Comparison of ENCODE assay signal across 1 cellular context in the genomic region with DNA sequence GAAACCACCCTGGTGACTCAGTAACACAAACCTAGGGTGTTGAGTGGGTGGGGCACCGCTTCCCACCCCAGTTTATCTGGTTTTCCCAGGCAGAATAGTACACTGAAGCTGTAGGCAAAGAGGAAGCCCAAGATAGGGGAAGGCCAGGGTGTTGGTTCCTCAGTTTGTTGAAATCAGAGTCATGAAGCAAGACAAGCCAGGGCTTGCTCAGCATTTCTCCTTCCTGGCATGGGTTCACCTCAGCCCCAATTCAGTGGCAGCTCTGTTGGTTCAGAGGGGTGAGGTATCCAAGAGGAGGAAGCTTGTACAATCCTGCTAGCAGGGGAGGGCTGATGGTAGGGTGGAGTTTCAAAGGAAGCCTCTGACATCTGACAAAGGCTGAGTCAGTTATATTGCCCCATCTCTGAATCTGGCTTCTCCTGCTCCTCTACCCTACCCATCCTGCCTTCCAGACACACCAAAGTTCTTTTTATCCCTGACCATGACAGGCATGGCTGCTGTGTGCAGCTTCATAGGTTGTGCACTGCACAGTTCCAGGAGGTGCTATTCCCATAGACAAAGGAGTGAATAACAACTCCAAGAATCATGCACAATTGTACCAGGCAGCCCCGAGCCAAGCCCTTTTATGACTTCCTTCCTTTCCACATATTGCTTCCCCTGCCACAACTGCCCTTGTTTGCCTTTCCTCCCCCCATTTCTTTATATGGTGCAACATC.
TF ChIP-seq lines count a peak whose summit lies in the region.

No MANE protein-coding gene starts in this region.

TF ChIP-seq in HCT116, 20 proteins besides CTCF, POLR2A, EP300 and RAD21 (continued from another document):
- TF ChIP-seq FOSL1 (IDR thresholded peaks at IDR 0.05; ENCODE audit: low read depth) = peak; percentile 27; the same call in 1 of the 2 replicates
- TF ChIP-seq EZH2phosphoT487 (IDR thresholded peaks at IDR 0.05; ENCODE audit: borderline replicate concordance) = no peak
- no peak for TF ChIP-seq ZFX (IDR thresholded peaks at IDR 0.05)
- TF ChIP-seq, protein P1, sequence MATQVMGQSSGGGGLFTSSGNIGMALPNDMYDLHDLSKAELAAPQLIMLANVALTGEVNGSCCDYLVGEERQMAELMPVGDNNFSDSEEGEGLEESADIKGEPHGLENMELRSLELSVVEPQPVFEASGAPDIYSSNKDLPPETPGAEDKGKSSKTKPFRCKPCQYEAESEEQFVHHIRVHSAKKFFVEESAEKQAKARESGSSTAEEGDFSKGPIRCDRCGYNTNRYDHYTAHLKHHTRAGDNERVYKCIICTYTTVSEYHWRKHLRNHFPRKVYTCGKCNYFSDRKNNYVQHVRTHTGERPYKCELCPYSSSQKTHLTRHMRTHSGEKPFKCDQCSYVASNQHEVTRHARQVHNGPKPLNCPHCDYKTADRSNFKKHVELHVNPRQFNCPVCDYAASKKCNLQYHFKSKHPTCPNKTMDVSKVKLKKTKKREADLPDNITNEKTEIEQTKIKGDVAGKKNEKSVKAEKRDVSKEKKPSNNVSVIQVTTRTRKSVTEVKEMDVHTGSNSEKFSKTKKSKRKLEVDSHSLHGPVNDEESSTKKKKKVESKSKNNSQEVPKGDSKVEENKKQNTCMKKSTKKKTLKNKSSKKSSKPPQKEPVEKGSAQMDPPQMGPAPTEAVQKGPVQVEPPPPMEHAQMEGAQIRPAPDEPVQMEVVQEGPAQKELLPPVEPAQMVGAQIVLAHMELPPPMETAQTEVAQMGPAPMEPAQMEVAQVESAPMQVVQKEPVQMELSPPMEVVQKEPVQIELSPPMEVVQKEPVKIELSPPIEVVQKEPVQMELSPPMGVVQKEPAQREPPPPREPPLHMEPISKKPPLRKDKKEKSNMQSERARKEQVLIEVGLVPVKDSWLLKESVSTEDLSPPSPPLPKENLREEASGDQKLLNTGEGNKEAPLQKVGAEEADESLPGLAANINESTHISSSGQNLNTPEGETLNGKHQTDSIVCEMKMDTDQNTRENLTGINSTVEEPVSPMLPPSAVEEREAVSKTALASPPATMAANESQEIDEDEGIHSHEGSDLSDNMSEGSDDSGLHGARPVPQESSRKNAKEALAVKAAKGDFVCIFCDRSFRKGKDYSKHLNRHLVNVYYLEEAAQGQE (IDR thresholded peaks at IDR 0.05; ENCODE audit: low read depth) = no peak
- TF ChIP-seq SP1 (IDR thresholded peaks at IDR 0.05; ENCODE audit: low read depth) = peak; percentile 57
- TF ChIP-seq EGR1 (IDR thresholded peaks at IDR 0.05; ENCODE audit: low read depth) = peak; percentile 9; the same call in 1 of the 2 replicates
- TF ChIP-seq, protein P2, sequence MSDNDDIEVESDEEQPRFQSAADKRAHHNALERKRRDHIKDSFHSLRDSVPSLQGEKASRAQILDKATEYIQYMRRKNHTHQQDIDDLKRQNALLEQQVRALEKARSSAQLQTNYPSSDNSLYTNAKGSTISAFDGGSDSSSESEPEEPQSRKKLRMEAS (IDR thresholded peaks at IDR 0.05) = no peak
- TF ChIP-seq CBX3 (IDR thresholded peaks at IDR 0.05; ENCODE audit: low read depth) = peak; percentile 46
- TF ChIP-seq, protein P3, sequence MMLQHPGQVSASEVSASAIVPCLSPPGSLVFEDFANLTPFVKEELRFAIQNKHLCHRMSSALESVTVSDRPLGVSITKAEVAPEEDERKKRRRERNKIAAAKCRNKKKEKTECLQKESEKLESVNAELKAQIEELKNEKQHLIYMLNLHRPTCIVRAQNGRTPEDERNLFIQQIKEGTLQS (IDR thresholded peaks at IDR 0.05) = no peak
- TF ChIP-seq ELF1 (IDR thresholded peaks at IDR 0.05; ENCODE audit: borderline replicate concordance, low read depth) = no peak
- TF ChIP-seq TCF7L2 (IDR thresholded peaks at IDR 0.05; ENCODE audit: borderline replicate concordance, extremely low read depth, insufficient read depth, insufficient read length) = no peak
- no peak for TF ChIP-seq EZH2 (IDR thresholded peaks at IDR 0.05)
- TF ChIP-seq JUND (IDR thresholded peaks at IDR 0.05) = peak; percentile 56
- no peak for TF ChIP-seq YY1 (IDR thresholded peaks at IDR 0.05; ENCODE audit: extremely low read depth, insufficient replicate concordance, low read depth, low read length)
- no peak for TF ChIP-seq SRF (IDR thresholded peaks at IDR 0.05; ENCODE audit: low read depth)
